Comparison of ENCODE assay signal across 13 cellular contexts in the genomic region with DNA sequence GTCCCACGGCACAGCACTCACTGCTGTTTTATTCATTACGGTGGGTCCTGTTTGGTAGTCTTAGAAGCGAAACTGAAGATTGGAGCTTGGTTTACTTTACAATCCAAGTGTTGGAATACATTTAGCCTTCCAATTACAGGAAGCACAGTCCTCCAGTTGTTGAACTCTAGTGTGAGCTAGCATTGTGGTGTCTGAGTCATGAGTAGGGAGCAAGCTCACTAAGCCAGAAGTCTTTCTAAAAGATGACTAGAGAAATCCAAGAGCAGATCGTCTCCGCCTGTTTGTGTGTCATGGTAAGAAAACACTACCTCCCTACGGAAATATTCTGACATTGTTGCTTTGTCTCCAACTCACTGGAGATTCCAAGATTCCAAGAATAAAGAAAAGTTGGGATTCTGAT.
DNase-seq lines count a peak whose midpoint lies in the region; ATAC-seq and TF ChIP-seq lines count a peak whose summit lies in the region.
"Had no signal": no experiment of that assay in that cellular context is flagged by ENCODE, and none has a peak within 500 bp of the region (broad histone marks: within the 10 kb centered on the region; RNA-seq: fewer than 3 reads in every experiment).

No MANE protein-coding gene starts in this region.

- in situ Hi-C loops in ACHN (cut with HindIII; ENCODE audit: low pct_ligation_motif_present, low pct_unique_long_range_greater_than_20kb, low sequenced_read_pairs) = no loop called here

- H3K27ac ChIP-seq in KOPT-K1 (ENCODE audit: low read depth, low read length, poor library complexity, severe bottlenecking) = peak overlapping the region; percentile 28
- H3K27ac ChIP-seq in caudate nucleus (ENCODE audit: low read depth, low read length) = no peak overlapping the region

- TF ChIP-seq CTCF in cardiac fibroblast (IDR thresholded peaks at IDR 0.05; ENCODE audit: low read depth, low read length) = no peak

- no peaks in the 10 kb centered on the region for H3K36me3 ChIP-seq in KOPT-K1 (ENCODE audit: insufficient read depth, low read length)

- DNase-seq in ACHN (peak; percentile 82), cardiac fibroblast (ENCODE audit: low read depth in 2 of 2) (peak; percentile 67 to 75), kidney glomerular epithelial cell (lab: John Stamatoyannopoulos, UW) (peak; percentile 96), NCI-H2196 treated with DMSO at 0.1 percent for 48 hours (lab: John Stamatoyannopoulos, UW; ENCODE audit: unreplicated experiment) (no peak), caudate nucleus (lab: John Stamatoyannopoulos, UW) (no peak)
- DNase-seq in activated CD8-positive, alpha-beta memory T cell treated with anti-CD3 and anti-CD28 coated beads, Interleukin-2, amount 50 U/mL, for 4 hours = no peak
- DNase-seq: activated CD8-positive, alpha-beta T cell treated with anti-CD3 and anti-CD28 coated beads for 36 hours; Karpas-422; NCI-H446 treated with DMSO at 0.1 percent for 48 hours; stimulated activated CD4-positive, alpha-beta T cell treated with anti-CD3 and anti-CD28 coated beads, Interleukin-12 subunit alpha, Interleukin-12 subunit beta, amount 100 ng/mL, for 4 hours had no signal

- no peak overlapping the region for H3K4me3 ChIP-seq in cardiac fibroblast (replicated peaks in 1 of 2; ENCODE audit: low read depth in 2 of 2, low read length in 2 of 2)
- H3K4me3 ChIP-seq: lung had no signal

- H3K9me3 ChIP-seq in KOPT-K1 (ENCODE audit: insufficient read depth, low read length, poor library complexity, severe bottlenecking) = no peaks in the 10 kb centered on the region

- ATAC-seq in activated CD4-positive, CD25-positive, alpha-beta regulatory T cell treated with anti-CD3 and anti-CD28 coated beads, Interleukin-2, amount 50 U/mL, for 24 hours = no peak
- ATAC-seq: activated CD8-positive, alpha-beta T cell treated with anti-CD3 and anti-CD28 coated beads for 36 hours had no signal

Comparison
In these comparisons a context has a peak if more than half of its experiments do, and no peak if none do; other contexts are left out.
1. DNase-seq: peak in ACHN (single experiment), cardiac fibroblast (2 of 2) and kidney glomerular epithelial cell (single experiment); none in activated CD8-positive, alpha-beta memory T cell treated with anti-CD3 and anti-CD28 coated beads, Interleukin-2, amount 50 U/mL, for 4 hours (single experiment), NCI-H2196 treated with DMSO at 0.1 percent for 48 hours (single experiment) and caudate nucleus (0 of 61).